ENCODE assay signal across 29 cellular contexts in the genomic region with DNA sequence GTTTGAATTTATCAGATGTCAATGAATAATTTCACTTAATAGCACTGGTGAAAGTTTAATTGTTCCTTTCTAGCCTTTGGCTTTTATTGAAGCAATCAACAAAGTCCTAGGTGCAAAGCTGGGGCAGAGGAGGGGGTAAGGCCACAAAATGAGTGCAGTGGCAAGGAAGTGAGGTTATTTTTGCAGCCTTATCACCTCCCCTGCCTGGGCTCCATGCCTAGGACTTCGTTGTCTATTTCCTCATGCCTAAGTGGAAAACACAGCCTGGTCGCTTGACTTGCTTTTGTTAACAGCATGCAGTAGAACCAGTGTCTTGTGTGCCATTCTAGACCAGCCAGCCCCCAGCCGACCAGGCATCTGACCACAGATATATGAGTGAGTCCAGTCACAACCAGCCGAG.
"Had no signal": no experiment of that assay in that cellular context is flagged by ENCODE, and none has a peak within 500 bp of the region (broad histone marks: within the 10 kb centered on the region; RNA-seq: fewer than 3 reads in every experiment).

No MANE protein-coding gene starts in this region.

- H3K36me3 Mint-ChIP-seq: activated naive CD8-positive, alpha-beta T cell; brain had no signal

- H3K27me3 ChIP-seq: breast epithelium, cardiac muscle cell had no signal

- DNase-seq: activated CD4-positive, alpha-beta T cell treated with anti-CD3 and anti-CD28 coated beads for 4 hours; activated CD4-positive, alpha-beta T cell treated with anti-CD3 and anti-CD28 coated beads, Interleukin-2, amount 10 ng/mL, durations not matched to agents 7 days and 5 days; activated CD4-positive, alpha-beta T cell treated with anti-CD3 and anti-CD28 coated beads, Interleukin-2, amount 50 U/mL, for 48 hours; activated CD4-positive, CD25-positive, alpha-beta regulatory T cell; activated CD4-positive, CD25-positive, alpha-beta regulatory T cell treated with anti-CD3 and anti-CD28 coated beads, Interleukin-2, amount 50 U/mL, for 72 hours; activated CD8-positive, alpha-beta memory T cell treated with anti-CD3 and anti-CD28 coated beads for 24 hours; activated CD8-positive, alpha-beta T cell treated with anti-CD3 and anti-CD28 coated beads for 36 hours; activated effector memory CD4-positive, alpha-beta T cell treated with Interleukin-2 at 50 U/mL for 16 hours; activated gamma-delta T cell treated with Interleukin-2 at 50 U/mL for 16 hours; activated naive CD4-positive, alpha-beta T cell treated with anti-CD3 and anti-CD28 coated beads, Interleukin-2, amount 50 U/mL, for 16 hours; activated naive CD4-positive, alpha-beta T cell treated with Interleukin-2 at 50 U/mL for 16 hours; activated T-cell treated with anti-CD3 and anti-CD28 coated beads, Interleukin-2, amount 50 U/mL, for 4 hours; amygdala; aorta; dorsolateral prefrontal cortex; effector memory CD4-positive, alpha-beta T cell; endodermal cell; foreskin fibroblast; T-helper 2 cell had no signal

- FAIRE-seq: frontal cortex had no signal

- H3K4me3 Mint-ChIP-seq: activated CD4-positive, alpha-beta T cell treated with anti-CD3 and anti-CD28 coated beads, Interleukin-2, amount 10 ng/mL, durations not matched to agents 7 days and 5 days; activated CD8-positive, alpha-beta T cell treated with anti-CD3 and anti-CD28 coated beads for 36 hours; activated naive CD8-positive, alpha-beta T cell; activated T-cell treated with anti-CD3 and anti-CD28 coated beads, Interleukin-2, amount 50 U/mL, for 4 hours; activated T-helper 17 cell treated with anti-CD3 and anti-CD28 coated beads, Interleukin-2, amount 50 U/mL, for 72 hours; brain; central memory CD8-positive, alpha-beta T cell; dendritic cell treated with granulocyte-macrophage colony-stimulating factor and Interleukin-4, amounts not matched to agents 40 ng/mL and 50 ng/mL, for 4 days; endodermal cell had no signal

- H3K27ac ChIP-seq: breast epithelium, cardiac muscle cell, coronary artery, dorsolateral prefrontal cortex had no signal

- H3K9me3 Mint-ChIP-seq: activated CD4-positive, alpha-beta T cell treated with anti-CD3 and anti-CD28 coated beads, Interleukin-2, amount 10 ng/mL, durations not matched to agents 7 days and 5 days; activated T-helper 17 cell treated with anti-CD3 and anti-CD28 coated beads, Interleukin-2, amount 50 U/mL, for 72 hours; dendritic cell treated with granulocyte-macrophage colony-stimulating factor and Interleukin-4, amounts not matched to agents 40 ng/mL and 50 ng/mL, for 4 days had no signal

- H3K4me3 ChIP-seq: breast epithelium, cardiac muscle cell, coronary artery, dorsolateral prefrontal cortex had no signal

- ATAC-seq: activated CD8-positive, alpha-beta T cell treated with anti-CD3 and anti-CD28 coated beads for 36 hours; activated T-cell treated with anti-CD3 and anti-CD28 coated beads, Interleukin-2, amount 50 U/mL, for 4 hours; activated T-helper 17 cell treated with anti-CD3 and anti-CD28 coated beads, Interleukin-2, amount 50 U/mL, for 72 hours; esophagus mucosa had no signal

- H3K36me3 ChIP-seq: breast epithelium, cardiac muscle cell had no signal

- H3K27ac Mint-ChIP-seq: activated CD4-positive, alpha-beta T cell treated with anti-CD3 and anti-CD28 coated beads, Interleukin-2, amount 10 ng/mL, durations not matched to agents 7 days and 5 days; activated CD8-positive, alpha-beta T cell treated with anti-CD3 and anti-CD28 coated beads for 36 hours; activated naive CD8-positive, alpha-beta T cell; activated T-helper 17 cell treated with anti-CD3 and anti-CD28 coated beads, Interleukin-2, amount 50 U/mL, for 72 hours; brain; dendritic cell treated with granulocyte-macrophage colony-stimulating factor and Interleukin-4, amounts not matched to agents 40 ng/mL and 50 ng/mL, for 4 days; endodermal cell had no signal

- H3K27me3 Mint-ChIP-seq: activated CD4-positive, alpha-beta T cell treated with anti-CD3 and anti-CD28 coated beads, Interleukin-2, amount 10 ng/mL, durations not matched to agents 7 days and 5 days; activated naive CD8-positive, alpha-beta T cell had no signal

- H3K4me1 ChIP-seq: breast epithelium had no signal

- H3K4me1 Mint-ChIP-seq: activated CD4-positive, alpha-beta T cell treated with anti-CD3 and anti-CD28 coated beads, Interleukin-2, amount 10 ng/mL, durations not matched to agents 7 days and 5 days; activated T-helper 17 cell treated with anti-CD3 and anti-CD28 coated beads, Interleukin-2, amount 50 U/mL, for 72 hours; brain; central memory CD8-positive, alpha-beta T cell; endodermal cell had no signal

- H3K9me3 ChIP-seq: breast epithelium had no signal
